In the genomic region with DNA sequence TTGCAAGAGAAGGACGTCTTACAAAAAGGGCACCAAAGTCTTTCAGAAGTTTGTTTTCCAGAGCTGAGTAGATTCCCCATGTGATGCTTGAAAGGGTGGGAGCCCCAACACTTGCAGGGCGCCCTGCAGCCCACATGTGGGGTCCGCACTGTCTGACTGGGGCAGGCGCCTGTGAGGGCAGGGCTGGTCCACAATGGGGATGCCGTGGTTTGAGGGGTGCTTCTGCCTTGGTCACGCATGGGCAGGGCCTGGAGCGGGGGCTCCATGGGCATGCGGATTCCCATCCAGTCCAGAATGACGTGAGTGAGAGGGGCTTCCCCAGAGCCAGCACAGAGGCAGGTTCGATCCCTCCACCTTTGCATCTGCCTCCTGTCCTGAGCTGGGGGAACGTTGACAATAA, we compare ENCODE assay signal across 22 cellular contexts.
DNase-seq lines count a peak whose midpoint lies in the region; ATAC-seq, FAIRE-seq and TF ChIP-seq lines count a peak whose summit lies in the region.
"Had no signal": no experiment of that assay in that cellular context is flagged by ENCODE, and none has a peak within 500 bp of the region (broad histone marks: within the 10 kb centered on the region; RNA-seq: fewer than 3 reads in every experiment).

No MANE protein-coding gene starts in this region.

- no TSS peak for BruUV-seq in IMR-90 (replicated peaks; lab: Mats Ljungman, UMichigan)

- peaks cover 24% of the 10 kb centered on the region for H3K9me3 ChIP-seq in IMR-90 (ENCODE audit: control insufficient read depth, insufficient read depth, low read length)
- peaks cover 0 to 8% of the 10 kb centered on the region in 2 donors for H3K9me3 ChIP-seq in kidney (ENCODE audit: control insufficient read depth in 1 of 2, low read length in 2 of 2)
- peaks cover 0 to 45% (median 30%) of the 10 kb centered on the region in 8 donors for H3K9me3 ChIP-seq in spleen
- H3K9me3 ChIP-seq in effector memory CD4-positive, alpha-beta T cell (ENCODE audit: control insufficient read depth, low read length): no peaks in the 10 kb centered on the region
- H3K9me3 ChIP-seq: Caco-2 had no signal

- TF ChIP-seq CTCF in IMR-90 (conservative IDR thresholded peaks at IDR 0.05; ENCODE audit: low read depth, low read length) (no peak), kidney (IDR thresholded peaks at IDR 0.05; ENCODE audit: borderline replicate concordance, extremely low read depth, insufficient read depth) (no peak), spleen (IDR thresholded peaks at IDR 0.05 in 8 of 11, conservative IDR thresholded peaks at IDR 0.05 in 3 of 11) (no peak)

- H3K9me3 Mint-ChIP-seq in activated T-helper 2 cell treated with anti-CD3 and anti-CD28 coated beads, Interferon-gamma antibody, Interleukin-2, Interleukin-4, amounts not matched to agents 10 μg/mL and 5 μg/mL and 100 μg/mL, durations not matched to agents 14 hours and 24 hours and 36 hours: peaks cover 4% of the 10 kb centered on the region

- H2AK9ac ChIP-seq in IMR-90 (replicated peaks; ENCODE audit: low read depth, low read length, poor library complexity): no peak overlapping the region

- no peak for TF ChIP-seq RAD21 in IMR-90 (IDR thresholded peaks at IDR 0.05; ENCODE audit: low read length)

- H2BK15ac ChIP-seq in IMR-90 (ENCODE audit: low read depth, low read length): no peak overlapping the region

- no peak overlapping the region for H3K14ac ChIP-seq in IMR-90 (replicated peaks; ENCODE audit: low read depth, low read length)

- no peak overlapping the region for H3K4me2 ChIP-seq in IMR-90 (ENCODE audit: low read depth, low read length)
- H3K4me2 ChIP-seq: BLaER1, GM23338 had no signal

- H3K4ac ChIP-seq in IMR-90 (ENCODE audit: low read depth, low read length): no peak overlapping the region

- H4K20me1 ChIP-seq in IMR-90 (ENCODE audit: insufficient read depth, low read length): no peaks in the 10 kb centered on the region
- H4K20me1 ChIP-seq: BLaER1 had no signal

- H4K91ac ChIP-seq in IMR-90 (ENCODE audit: insufficient read depth, low read depth, low read length): no peak overlapping the region

- H3K79me1 ChIP-seq in IMR-90 (ENCODE audit: low read depth in 1 of 2, low read length in 2 of 2): no peaks in the 10 kb centered on the region

- no peak overlapping the region for H3K4me3 ChIP-seq in IMR-90 (ENCODE audit: insufficient read depth, low read depth, low read length)
- no peak overlapping the region for H3K4me3 ChIP-seq in kidney (ENCODE audit: low read length in 2 of 2)
- no peak overlapping the region for H3K4me3 ChIP-seq in spleen
- H3K4me3 ChIP-seq in effector memory CD4-positive, alpha-beta T cell (ENCODE audit: insufficient read depth, low read depth, low read length, poor library complexity, severe bottlenecking): no peak overlapping the region
- H3K4me3 ChIP-seq: BLaER1, GM23338 had no signal

- H3K27me3 Mint-ChIP-seq in activated T-helper 2 cell treated with anti-CD3 and anti-CD28 coated beads, Interferon-gamma antibody, Interleukin-2, Interleukin-4, amounts not matched to agents 10 μg/mL and 5 μg/mL and 100 μg/mL, durations not matched to agents 14 hours and 24 hours and 36 hours (ENCODE audit: low read depth): no peaks in the 10 kb centered on the region
- H3K27me3 Mint-ChIP-seq: B cell; CD4-positive, CD25-positive, alpha-beta regulatory T cell had no signal

- no peak overlapping the region for H3K23ac ChIP-seq in IMR-90 (ENCODE audit: low read depth, low read length)

- H2BK120ac ChIP-seq in IMR-90 (ENCODE audit: low read depth, low read length): no peak overlapping the region

- dilution Hi-C loops in IMR-90 (cut with HindIII; ENCODE audit: low sequenced_read_pairs, unreplicated experiment): no loop called here

- H3K36me3 ChIP-seq in IMR-90 (ENCODE audit: control insufficient read depth, insufficient read depth, low read length) (no peaks in the 10 kb centered on the region), kidney (ENCODE audit: control insufficient read depth in 1 of 2, insufficient read depth in 2 of 2, low read length in 2 of 2) (no peaks in the 10 kb centered on the region), spleen (no peaks in the 10 kb centered on the region)
- H3K36me3 ChIP-seq in effector memory CD4-positive, alpha-beta T cell (ENCODE audit: control insufficient read depth, insufficient read depth, low read length): no peaks in the 10 kb centered on the region
- H3K36me3 ChIP-seq: BLaER1 had no signal

- H3K9me1 ChIP-seq in IMR-90 (ENCODE audit: insufficient read depth, low read length): peaks cover 2% of the 10 kb centered on the region

- no peak overlapping the region for H4K5ac ChIP-seq in IMR-90 (ENCODE audit: low read depth, low read length)

- no peak overlapping the region for H3K4me3 Mint-ChIP-seq in activated T-helper 2 cell treated with anti-CD3 and anti-CD28 coated beads, Interferon-gamma antibody, Interleukin-2, Interleukin-4, amounts not matched to agents 10 μg/mL and 5 μg/mL and 100 μg/mL, durations not matched to agents 14 hours and 24 hours and 36 hours (ENCODE audit: low read depth)
- H3K4me3 Mint-ChIP-seq: B cell; CD4-positive, CD25-positive, alpha-beta regulatory T cell; CD8-positive, alpha-beta T cell; GM23338; H9 had no signal

- DNase-seq in IMR-90 (no peak), kidney (peak; percentile 39), mesenteric fat pad (ENCODE audit: low spot score) (peak; percentile 86), spleen (peak; percentile 61), left ventricle myocardium superior (no peak)
- no peak for DNase-seq in activated T-helper 2 cell treated with anti-CD3 and anti-CD28 coated beads, Interferon-gamma antibody, Interleukin-2, Interleukin-4, amounts not matched to agents 10 μg/mL and 5 μg/mL and 100 μg/mL, durations not matched to agents 14 hours and 24 hours and 36 hours (ENCODE audit: low spot score)
- no peak for DNase-seq in activated CD4-positive, alpha-beta T cell treated with anti-CD3 and anti-CD28 coated beads, Interleukin-2, amount 50 U/mL, for 48 hours
- no peak for DNase-seq in effector memory CD4-positive, alpha-beta T cell
- DNase-seq: CD4-positive, CD25-positive, alpha-beta regulatory T cell; CD8-positive, alpha-beta T cell; DMS153; DND-41; H9 had no signal

- no peak for FAIRE-seq in kidney (lab: Jason Lieb, UNC)
- FAIRE-seq: G401.6, GM12892, GM19239 had no signal

- 0 out of 2 replicates have a peak overlapping the region, but pooled peaks have one; percentile 34 for H2AK5ac ChIP-seq in IMR-90 (ENCODE audit: low read depth, low read length)

- TF ChIP-seq POLR2A in IMR-90 (IDR thresholded peaks at IDR 0.05; ENCODE audit: low read depth, low read length) (no peak), spleen (IDR thresholded peaks at IDR 0.05) (no peak)

- H3K27ac Mint-ChIP-seq in activated T-helper 2 cell treated with anti-CD3 and anti-CD28 coated beads, Interferon-gamma antibody, Interleukin-2, Interleukin-4, amounts not matched to agents 10 μg/mL and 5 μg/mL and 100 μg/mL, durations not matched to agents 14 hours and 24 hours and 36 hours: no peak overlapping the region
- H3K27ac Mint-ChIP-seq: B cell; CD4-positive, CD25-positive, alpha-beta regulatory T cell; CD8-positive, alpha-beta T cell; GM23338 had no signal

- H3K27ac ChIP-seq in IMR-90 (ENCODE audit: insufficient read depth, low read length) (no peak overlapping the region; the same call in 1 of the 2 replicates), kidney (ENCODE audit: low read depth in 2 of 2, low read length in 2 of 2) (no peak overlapping the region), spleen (no peak overlapping the region)
- no peak overlapping the region for H3K27ac ChIP-seq in effector memory CD4-positive, alpha-beta T cell (ENCODE audit: insufficient read depth, low read length, poor library complexity, severe bottlenecking)
- H3K27ac ChIP-seq: BLaER1, C4-2B had no signal

- H2BK5ac ChIP-seq in IMR-90 (ENCODE audit: low read depth, low read length, poor library complexity, severe bottlenecking): no peak overlapping the region

- no peak overlapping the region for H4K8ac ChIP-seq in IMR-90 (ENCODE audit: low read depth in 2 of 2, low read length in 2 of 2)

- H3K18ac ChIP-seq in IMR-90 (ENCODE audit: low read depth, low read length): no peak overlapping the region

- H3K36me3 Mint-ChIP-seq in activated T-helper 2 cell treated with anti-CD3 and anti-CD28 coated beads, Interferon-gamma antibody, Interleukin-2, Interleukin-4, amounts not matched to agents 10 μg/mL and 5 μg/mL and 100 μg/mL, durations not matched to agents 14 hours and 24 hours and 36 hours (ENCODE audit: low read depth): no peaks in the 10 kb centered on the region
- H3K36me3 Mint-ChIP-seq: CD4-positive, CD25-positive, alpha-beta regulatory T cell; CD8-positive, alpha-beta T cell had no signal

- peaks cover 9% of the 10 kb centered on the region for H3K4me1 ChIP-seq in IMR-90 (ENCODE audit: control insufficient read depth, insufficient read depth, low read length)
- H3K4me1 ChIP-seq in kidney (ENCODE audit: control insufficient read depth in 1 of 2, insufficient read depth in 1 of 2, low read depth in 1 of 2, low read length in 2 of 2): peaks cover 4 to 7% of the 10 kb centered on the region in 2 donors
- no peaks in the 10 kb centered on the region for H3K4me1 ChIP-seq in spleen
- H3K4me1 ChIP-seq in effector memory CD4-positive, alpha-beta T cell (ENCODE audit: control insufficient read depth, insufficient read depth, low read length, poor library complexity, severe bottlenecking): no peaks in the 10 kb centered on the region
- H3K4me1 ChIP-seq: BLaER1 had no signal

- CTCF ChIA-PET in IMR-90 (lab: Yijun Ruan, JAX): no interaction called here

- H3K56ac ChIP-seq in IMR-90 (ENCODE audit: extremely low read depth, insufficient read depth, low read length): no peak overlapping the region

- H3K27me3 ChIP-seq in IMR-90 (ENCODE audit: control insufficient read depth, insufficient read depth, low read length) (no peaks in the 10 kb centered on the region), spleen (replicated peaks in 1 of 7) (no peaks in the 10 kb centered on the region)
- no peaks in the 10 kb centered on the region for H3K27me3 ChIP-seq in effector memory CD4-positive, alpha-beta T cell (replicated peaks; ENCODE audit: control insufficient read depth, insufficient read depth, low read length, poor library complexity, severe bottlenecking)
- H3K27me3 ChIP-seq: BLaER1 had no signal

- in situ Hi-C loops in IMR-90 (cut with MboI; ENCODE audit: low sequenced_read_pairs): no loop called here

- ATAC-seq in IMR-90 (ENCODE audit: low read depth) (no peak), left ventricle myocardium superior (no peak)
- ATAC-seq: CD8-positive, alpha-beta T cell; GM23338; HCT116 had no signal

- intact Hi-C loops in IMR-90 (cut with micrococcal nuclease): no loop called here
- intact Hi-C loops in kidney (cut with DNase I): no loop called here
- intact Hi-C loops in spleen (cut with DNase I; ENCODE audit: low total_unique reads): no loop called here
- intact Hi-C loops in left ventricle myocardium superior (cut with micrococcal nuclease): no loop called here
- intact Hi-C loops in activated T-helper 2 cell treated with anti-CD3 and anti-CD28 coated beads, Interferon-gamma antibody, Interleukin-2, Interleukin-4, amounts not matched to agents 10 μg/mL and 5 μg/mL and 100 μg/mL, durations not matched to agents 14 hours and 24 hours and 36 hours (cut with micrococcal nuclease): no loop called here

- 94% methylated on average over 3 of the region's 11 CpGs; no CpG with 5 or more reads in 1 of the 2 experiments for whole genome bisulfite sequencing in IMR-90 (ENCODE audit: extremely low coverage in 2 of 2, insufficient read length in 1 of 2), 2 experiments
- WGBS in spleen, 5 donors: 78 to 87% (median 82%) methylated on average over 11 of the region's 11 CpGs

- POLR2A ChIA-PET in IMR-90 (lab: Charles Lee; ENCODE audit: unreplicated experiment): no interaction called here

- no peaks in the 10 kb centered on the region for H3K4me1 Mint-ChIP-seq in activated T-helper 2 cell treated with anti-CD3 and anti-CD28 coated beads, Interferon-gamma antibody, Interleukin-2, Interleukin-4, amounts not matched to agents 10 μg/mL and 5 μg/mL and 100 μg/mL, durations not matched to agents 14 hours and 24 hours and 36 hours (ENCODE audit: low read depth)
- H3K4me1 Mint-ChIP-seq: B cell; CD4-positive, CD25-positive, alpha-beta regulatory T cell; GM23338; H9 had no signal

- H2AFZ ChIP-seq in IMR-90 (replicated peaks; ENCODE audit: low read length, poor library complexity): no peak overlapping the region
- H2AFZ ChIP-seq: GM23338 had no signal

- H2BK20ac ChIP-seq in IMR-90 (ENCODE audit: low read depth, low read length): no peak overlapping the region

- H3K9ac ChIP-seq in IMR-90 (ENCODE audit: low read depth, low read length): no peak overlapping the region
- no peak overlapping the region for H3K9ac ChIP-seq in kidney (ENCODE audit: low read length in 2 of 2)
- H3K9ac ChIP-seq: BLaER1 had no signal

Comparison
In these comparisons a context has a peak if more than half of its experiments do, and no peak if none do; other contexts are left out.
1. DNase-seq: peak in kidney (single experiment), mesenteric fat pad (single experiment) and spleen (single experiment); none in IMR-90 (single experiment), left ventricle myocardium superior (single experiment), activated T-helper 2 cell treated with anti-CD3 and anti-CD28 coated beads, Interferon-gamma antibody, Interleukin-2, Interleukin-4, amounts not matched to agents 10 μg/mL and 5 μg/mL and 100 μg/mL, durations not matched to agents 14 hours and 24 hours and 36 hours (single experiment), activated CD4-positive, alpha-beta T cell treated with anti-CD3 and anti-CD28 coated beads, Interleukin-2, amount 50 U/mL, for 48 hours (0 of 2) and effector memory CD4-positive, alpha-beta T cell (0 of 3).